In genomic region chr7:150945853-150946825, GRCh38 we compare ENCODE assay signal across 11 cellular contexts. TPM values are rescaled to one million over a fixed set of nuclear protein-coding genes. Genes with fewer than 3 reads are reported as not detected.
DNase-seq lines count a peak whose midpoint lies in the region; ATAC-seq and TF ChIP-seq lines count a peak whose summit lies in the region.
"Had no signal": no experiment of that assay in that cellular context is flagged by ENCODE, and none has a peak within 500 bp of the region (broad histone marks: within the 10 kb centered on the region; RNA-seq: fewer than 3 reads in every experiment).

No MANE protein-coding gene starts in this region.

- H3K4me1 Mint-ChIP-seq in activated naive CD8-positive, alpha-beta T cell treated with anti-CD3 and anti-CD28 coated beads, Interleukin-2, amount 10 ng/mL, durations not matched to agents 7 days and 5 days, result peaks cover 15% of the 10 kb centered on the region
- peaks cover 11% of the 10 kb centered on the region for H3K4me1 Mint-ChIP-seq in activated naive CD8-positive, alpha-beta T cell treated with anti-CD3 and anti-CD28 coated beads, Interleukin-2, amount 50 U/mL, for 24 hours
- peaks cover 23% of the 10 kb centered on the region for H3K4me1 Mint-ChIP-seq in nephron

- no peak overlapping the region for H3K4me3 Mint-ChIP-seq in activated naive CD8-positive, alpha-beta T cell treated with anti-CD3 and anti-CD28 coated beads, Interleukin-2, amount 10 ng/mL, durations not matched to agents 7 days and 5 days
- no peak overlapping the region for H3K4me3 Mint-ChIP-seq in activated naive CD8-positive, alpha-beta T cell treated with anti-CD3 and anti-CD28 coated beads, Interleukin-2, amount 50 U/mL, for 24 hours
- peak overlapping the region; percentile 21 to 66 (median 48) for H3K4me3 Mint-ChIP-seq in nephron
- H3K4me3 Mint-ChIP-seq: immature natural killer cell had no signal

- H3K36me3 Mint-ChIP-seq in activated naive CD8-positive, alpha-beta T cell treated with anti-CD3 and anti-CD28 coated beads, Interleukin-2, amount 10 ng/mL, durations not matched to agents 7 days and 5 days, result no peaks in the 10 kb centered on the region
- H3K36me3 Mint-ChIP-seq in activated naive CD8-positive, alpha-beta T cell treated with anti-CD3 and anti-CD28 coated beads, Interleukin-2, amount 50 U/mL, for 24 hours (ENCODE audit: low read depth), result no peaks in the 10 kb centered on the region
- peaks cover 4% of the 10 kb centered on the region for H3K36me3 Mint-ChIP-seq in nephron (ENCODE audit: low read depth)
- H3K36me3 Mint-ChIP-seq: immature natural killer cell had no signal

- no peak for TF ChIP-seq CTCF in nephron (IDR thresholded peaks at IDR 0.05; ENCODE audit: unreplicated experiment in 3 of 3)

- no peaks in the 10 kb centered on the region for H3K9me3 Mint-ChIP-seq in activated naive CD8-positive, alpha-beta T cell treated with anti-CD3 and anti-CD28 coated beads, Interleukin-2, amount 10 ng/mL, durations not matched to agents 7 days and 5 days
- no peaks in the 10 kb centered on the region for H3K9me3 Mint-ChIP-seq in activated naive CD8-positive, alpha-beta T cell treated with anti-CD3 and anti-CD28 coated beads, Interleukin-2, amount 50 U/mL, for 24 hours
- H3K9me3 Mint-ChIP-seq in nephron, result no peaks in the 10 kb centered on the region
- H3K9me3 Mint-ChIP-seq: immature natural killer cell had no signal

- H3K27ac Mint-ChIP-seq in activated naive CD8-positive, alpha-beta T cell treated with anti-CD3 and anti-CD28 coated beads, Interleukin-2, amount 10 ng/mL, durations not matched to agents 7 days and 5 days, result no peak overlapping the region
- no peak overlapping the region for H3K27ac Mint-ChIP-seq in activated naive CD8-positive, alpha-beta T cell treated with anti-CD3 and anti-CD28 coated beads, Interleukin-2, amount 50 U/mL, for 24 hours
- H3K27ac Mint-ChIP-seq in nephron, result peak overlapping the region; percentile 78 to 90 (median 89)
- H3K27ac Mint-ChIP-seq: immature natural killer cell had no signal

- DNase-seq in activated naive CD8-positive, alpha-beta T cell treated with anti-CD3 and anti-CD28 coated beads, Interleukin-2, amount 10 ng/mL, durations not matched to agents 7 days and 5 days, result peak; percentile 28
- DNase-seq in activated naive CD8-positive, alpha-beta T cell treated with anti-CD3 and anti-CD28 coated beads, Interleukin-2, amount 50 U/mL, for 24 hours, result no peak
- no peak for DNase-seq in Right ventricle myocardium inferior (ENCODE audit: missing footprints)
- no peak for DNase-seq in stimulated activated CD4-positive, alpha-beta T cell treated with anti-CD3 and anti-CD28 coated beads, Interleukin-4, amount 100 ng/mL, for 4 hours
- DNase-seq in stimulated activated CD8-positive, alpha-beta memory T cell treated with anti-CD3 and anti-CD28 coated beads, Interleukin-4, amount 100 ng/mL, for 48 hours, result no peak
- DNase-seq: activated gamma-delta T cell treated with Interleukin-2 at 50 U/mL for 16 hours, immature natural killer cell, trophoblast cell had no signal

- ATAC-seq in activated naive CD8-positive, alpha-beta T cell treated with anti-CD3 and anti-CD28 coated beads, Interleukin-2, amount 10 ng/mL, durations not matched to agents 7 days and 5 days (ENCODE audit: low read depth), result no peak
- ATAC-seq in activated naive CD8-positive, alpha-beta T cell treated with anti-CD3 and anti-CD28 coated beads, Interleukin-2, amount 50 U/mL, for 24 hours, result no peak
- ATAC-seq in Right ventricle myocardium inferior, result peak; percentile 73
- no peak for ATAC-seq in HG03159 (IDR thresholded peaks at IDR 0.05; ENCODE audit: unreplicated experiment)
- no peak for ATAC-seq in GM19395 (IDR thresholded peaks at IDR 0.05; ENCODE audit: unreplicated experiment)

- H3K27me3 Mint-ChIP-seq in activated naive CD8-positive, alpha-beta T cell treated with anti-CD3 and anti-CD28 coated beads, Interleukin-2, amount 10 ng/mL, durations not matched to agents 7 days and 5 days, result peaks cover 19% of the 10 kb centered on the region
- peaks cover 9% of the 10 kb centered on the region for H3K27me3 Mint-ChIP-seq in activated naive CD8-positive, alpha-beta T cell treated with anti-CD3 and anti-CD28 coated beads, Interleukin-2, amount 50 U/mL, for 24 hours
- no peaks in the 10 kb centered on the region for H3K27me3 Mint-ChIP-seq in nephron (ENCODE audit: low read depth)

- POLR2A ChIA-PET in activated naive CD8-positive, alpha-beta T cell treated with anti-CD3 and anti-CD28 coated beads, Interleukin-2, amount 10 ng/mL, durations not matched to agents 7 days and 5 days (lab: Charles Lee), result no interaction called here

- intact Hi-C loops in Right ventricle myocardium inferior (cut with DNase I), result no loop called here

RNA-seq across cellular contexts. Expression of gene KCNH2, which starts 32.0 kb away (rescaled TPM):
- total RNA-seq in activated naive CD8-positive, alpha-beta T cell treated with anti-CD3 and anti-CD28 coated beads, Interleukin-2, amount 10 ng/mL, durations not matched to agents 7 days and 5 days, result under 1 TPM; 0.50 to 0.54 TPM
- 97.3 TPM for total RNA-seq in Right ventricle myocardium inferior

RNA-seq across cellular contexts. Expression of gene NOS3, which starts 44.7 kb away (rescaled TPM):
- 10 to 100 TPM; 12.5 to 15.8 TPM for total RNA-seq in activated naive CD8-positive, alpha-beta T cell treated with anti-CD3 and anti-CD28 coated beads, Interleukin-2, amount 10 ng/mL, durations not matched to agents 7 days and 5 days
- 19.4 TPM for total RNA-seq in Right ventricle myocardium inferior

Comparison
In these comparisons a context has a peak if more than half of its experiments do, and no peak if none do; other contexts are left out.
1. H3K27ac Mint-ChIP-seq: peak in nephron (3 of 3); none in activated naive CD8-positive, alpha-beta T cell treated with anti-CD3 and anti-CD28 coated beads, Interleukin-2, amount 10 ng/mL, durations not matched to agents 7 days and 5 days (single experiment) and activated naive CD8-positive, alpha-beta T cell treated with anti-CD3 and anti-CD28 coated beads, Interleukin-2, amount 50 U/mL, for 24 hours (single experiment).
2. H3K4me3 Mint-ChIP-seq: peak in nephron (3 of 3); none in activated naive CD8-positive, alpha-beta T cell treated with anti-CD3 and anti-CD28 coated beads, Interleukin-2, amount 10 ng/mL, durations not matched to agents 7 days and 5 days (single experiment) and activated naive CD8-positive, alpha-beta T cell treated with anti-CD3 and anti-CD28 coated beads, Interleukin-2, amount 50 U/mL, for 24 hours (single experiment).
3. RNA of gene KCNH2, which starts 32.0 kb away (total RNA-seq): 97.3 TPM in Right ventricle myocardium inferior (single experiment); 0.50 to 0.54 TPM in activated naive CD8-positive, alpha-beta T cell treated with anti-CD3 and anti-CD28 coated beads, Interleukin-2, amount 10 ng/mL, durations not matched to agents 7 days and 5 days; every median in the first group is over 10 times any median in the second.